Comparison of ENCODE assay signal across 14 cellular contexts in genomic region chr1:29284286-29284960, GRCh38.
"Had no signal": no experiment of that assay in that cellular context is flagged by ENCODE, and none has a peak within 500 bp of the region (broad histone marks: within the 10 kb centered on the region; RNA-seq: fewer than 3 reads in every experiment).

No MANE protein-coding gene starts in this region.

- H3K27ac Mint-ChIP-seq: T-cell had no signal

- H3K9me3 Mint-ChIP-seq: activated T-helper 17 cell treated with anti-CD3 and anti-CD28 coated beads, Interleukin-2, amount 50 U/mL, for 72 hours; T-cell had no signal

- H3K27ac ChIP-seq: adrenal gland, esophagus squamous epithelium, skin epidermis, thyroid gland had no signal

- H3K36me3 Mint-ChIP-seq: T-cell had no signal

- H3K9me3 ChIP-seq: adrenal gland, esophagus squamous epithelium, thyroid gland had no signal

- H3K4me1 ChIP-seq: thyroid gland had no signal

- H3K27me3 ChIP-seq: adrenal gland, esophagus squamous epithelium, thyroid gland had no signal

- H3K36me3 ChIP-seq: adrenal gland had no signal

- H3K4me3 ChIP-seq: adrenal gland, skin epidermis, thyroid gland had no signal

- DNase-seq: activated CD8-positive, alpha-beta memory T cell treated with anti-CD3 and anti-CD28 coated beads for 24 hours; activated naive CD4-positive, alpha-beta T cell treated with anti-CD3 and anti-CD28 coated beads, Interleukin-2, amount 50 U/mL, for 16 hours; adrenal gland; cerebellar nuclear complex; dermis blood vessel endothelial cell; esophagus squamous epithelium; foreskin fibroblast; glutamatergic neuron; left ventricle myocardium superior; T-cell; T1000; thyroid gland had no signal
